ENCODE assay signal across 11 cellular contexts in the genomic region with DNA sequence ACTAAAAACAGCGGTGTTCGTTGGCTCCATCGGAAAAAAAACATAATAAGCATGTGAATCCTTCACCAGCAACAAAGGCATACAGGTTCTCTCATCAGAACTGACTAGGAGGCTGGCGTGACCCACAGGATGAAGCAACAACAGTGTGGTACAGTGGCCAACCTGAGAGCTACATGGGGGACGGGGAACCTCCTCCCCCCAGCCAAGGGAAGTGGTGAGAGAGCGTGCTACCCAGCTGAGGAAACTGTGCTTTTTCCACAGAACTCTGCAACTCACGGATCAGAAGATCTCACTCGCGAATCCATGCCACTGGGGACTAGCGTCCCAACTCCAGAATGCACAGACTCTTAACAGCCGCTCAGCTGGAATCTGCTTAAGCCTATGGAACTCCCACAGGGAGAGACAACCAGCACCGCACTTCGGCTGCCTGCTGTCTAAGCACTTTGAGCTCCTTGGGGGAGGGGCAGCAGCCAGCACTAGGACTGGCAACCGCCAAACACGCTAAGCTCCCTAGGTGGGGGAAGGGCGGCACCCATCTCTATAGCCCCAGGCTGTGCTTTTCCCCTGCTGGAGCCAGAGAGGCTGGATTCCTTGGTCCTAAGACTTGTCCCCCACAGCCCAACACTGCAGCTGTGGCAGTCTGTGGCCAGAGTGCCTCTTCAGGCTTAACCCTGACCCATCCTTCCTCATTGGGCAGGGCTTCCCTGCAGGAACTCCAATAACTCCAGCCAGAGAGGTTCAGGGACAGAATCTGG.
DNase-seq lines count a peak whose midpoint lies in the region; ATAC-seq and TF ChIP-seq lines count a peak whose summit lies in the region.
"Had no signal": no experiment of that assay in that cellular context is flagged by ENCODE, and none has a peak within 500 bp of the region (broad histone marks: within the 10 kb centered on the region; RNA-seq: fewer than 3 reads in every experiment).

No MANE protein-coding gene starts in this region.

- H3K27ac ChIP-seq in cardiac muscle cell = no peak overlapping the region
- peak overlapping the region in 5 of 8 donors; percentile 35 to 61 (median 42) for H3K27ac ChIP-seq in spleen
- H3K27ac ChIP-seq in heart right ventricle = no peak overlapping the region

- ATAC-seq in left cardiac atrium (no peak), GM19452 (IDR thresholded peaks at IDR 0.05; ENCODE audit: unreplicated experiment) (no peak), heart right ventricle (no peak)

- intact Hi-C loops in left cardiac atrium (cut with DNase I) = no loop called here
- intact Hi-C loops in spleen (cut with DNase I; ENCODE audit: low total_unique reads) = no loop called here
- intact Hi-C loops in heart right ventricle (cut with DNase I) = no loop called here

- H3K9me3 ChIP-seq in cardiac muscle cell (ENCODE audit: low read depth) (no peaks in the 10 kb centered on the region), spleen (peaks cover 0 to 20% (median 3%) of the 10 kb centered on the region in 8 donors), heart right ventricle (peaks cover 0 to 21% (median 0%) of the 10 kb centered on the region in 11 donors)

- DNase-seq in cardiac muscle cell (ENCODE audit: low read depth in 1 of 2, low spot score in 1 of 2) = peak; percentile 65 to 78
- DNase-seq in left cardiac atrium = no peak
- peak; percentile 93 for DNase-seq in NCI-H526 treated with DMSO at 0.1 percent for 48 hours (lab: John Stamatoyannopoulos, UW)
- DNase-seq in iPS DF 4.7 (ENCODE audit: extremely low read depth, low spot score) = peak; percentile 46
- peak; percentile 75 for DNase-seq in spleen
- DNase-seq in germinal center (ENCODE audit: low spot score) = no peak
- DNase-seq in heart right ventricle = no peak
- DNase-seq: ACHN, DMS79 treated with DMSO at 0.1 percent for 48 hours, NCI-H1105 treated with DMSO at 0.1 percent for 48 hours had no signal

- no peak for TF ChIP-seq POLR2A in spleen (IDR thresholded peaks at IDR 0.05)

- H3K27me3 ChIP-seq in cardiac muscle cell (no peaks in the 10 kb centered on the region), spleen (replicated peaks in 1 of 7) (no peaks in the 10 kb centered on the region), heart right ventricle (peaks cover 0 to 24% (median 5%) of the 10 kb centered on the region in 7 donors)

- no peaks in the 10 kb centered on the region for H3K36me3 ChIP-seq in cardiac muscle cell
- no peaks in the 10 kb centered on the region for H3K36me3 ChIP-seq in spleen
- H3K36me3 ChIP-seq in heart right ventricle = no peaks in the 10 kb centered on the region

- TF ChIP-seq CTCF in cardiac muscle cell (IDR thresholded peaks at IDR 0.05; ENCODE audit: low read depth, low read length) = no peak
- no peak for TF ChIP-seq CTCF in spleen (IDR thresholded peaks at IDR 0.05 in 8 of 11, conservative IDR thresholded peaks at IDR 0.05 in 3 of 11)
- TF ChIP-seq CTCF in heart right ventricle (IDR thresholded peaks at IDR 0.05) = no peak

- H3K4me3 ChIP-seq in cardiac muscle cell = no peak overlapping the region
- H3K4me3 ChIP-seq in spleen = peak overlapping the region in 2 of 8 donors; percentile 7 to 41
- no peak overlapping the region for H3K4me3 ChIP-seq in heart right ventricle

- peaks cover 8% of the 10 kb centered on the region for H3K4me1 ChIP-seq in cardiac muscle cell (ENCODE audit: low read depth)
- H3K4me1 ChIP-seq in spleen = no peaks in the 10 kb centered on the region
- no peaks in the 10 kb centered on the region for H3K4me1 ChIP-seq in heart right ventricle

- 33 to 73% (median 56%) methylated on average over 12 to 16 of the region's 16 CpGs for WGBS in spleen, 5 donors
- WGBS in heart right ventricle, 2 donors = 36 to 37% methylated on average over 16 of the region's 16 CpGs

Comparison
In these comparisons a context has a peak if more than half of its experiments do, and no peak if none do; other contexts are left out.
1. DNase-seq: peak in cardiac muscle cell (2 of 2), NCI-H526 treated with DMSO at 0.1 percent for 48 hours (single experiment), iPS DF 4.7 (single experiment) and spleen (single experiment); none in left cardiac atrium (single experiment), germinal center (single experiment) and heart right ventricle (0 of 2).
2. H3K27ac ChIP-seq: peak in spleen (5 of 8); none in cardiac muscle cell (single experiment) and heart right ventricle (0 of 10).